In the genomic region with DNA sequence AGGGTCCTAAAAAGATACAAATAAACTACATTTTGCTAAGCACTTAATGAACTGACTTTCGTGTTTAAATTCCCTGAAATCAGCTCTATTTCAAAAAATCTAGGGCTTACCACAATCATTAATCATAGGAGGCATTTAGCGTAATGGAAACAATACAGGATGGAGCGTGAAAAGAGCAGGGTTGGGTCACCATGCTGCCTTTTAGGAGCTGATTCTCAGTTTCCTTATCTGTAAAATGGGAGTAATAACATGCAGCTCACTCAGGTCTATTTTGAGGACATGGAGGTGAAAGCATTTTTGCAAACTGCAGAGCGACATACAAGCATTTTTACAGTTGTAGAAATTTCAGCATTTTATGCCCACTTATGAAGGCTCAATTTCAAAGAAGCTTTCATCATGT, we compare ENCODE assay signal across 8 cellular contexts.
"Had no signal": no experiment of that assay in that cellular context is flagged by ENCODE, and none has a peak within 500 bp of the region (broad histone marks: within the 10 kb centered on the region; RNA-seq: fewer than 3 reads in every experiment).

No MANE protein-coding gene starts in this region.

- ATAC-seq: GM12878 had no signal

- H3K4me3 ChIP-seq: GM12878 had no signal

- FAIRE-seq: G401.6, GM12878, GM12891, GM12892, GM18507, GM19239 had no signal

- DNase-seq: GDM1, GF-D8 had no signal
